ENCODE assay signal across 1 cellular context in genomic region chr21:26177187-26177586, GRCh38.
TF ChIP-seq lines count a peak whose summit lies in the region.

No MANE protein-coding gene starts in this region.

TF ChIP-seq in H1, 55 proteins besides CTCF, POLR2A, EP300 and RAD21:
- TF ChIP-seq CHD2 (IDR thresholded peaks at IDR 0.05; ENCODE audit: low read length) (no peak), CEBPB (IDR thresholded peaks at IDR 0.05; ENCODE audit: low read depth, low read length) (no peak), RFX5 (IDR thresholded peaks at IDR 0.05; ENCODE audit: borderline replicate concordance, low read depth, low read length) (no peak), HDAC6 (IDR thresholded peaks at IDR 0.05; ENCODE audit: low read depth, low read length) (no peak), POLR2AphosphoS5 (IDR thresholded peaks at IDR 0.05; ENCODE audit: low read depth, low read length) (no peak)
